Comparison of ENCODE assay signal across 8 cellular contexts in genomic region chr5:119356384-119357188, GRCh38. TPM values are rescaled to one million over a fixed set of nuclear protein-coding genes. Genes with fewer than 3 reads are reported as not detected.
DNase-seq lines count a peak whose midpoint lies in the region; ATAC-seq and TF ChIP-seq lines count a peak whose summit lies in the region.

No MANE protein-coding gene starts in this region.

- H3K79me2 ChIP-seq in GM23338 (replicated peaks; ENCODE audit: insufficient read depth), result peaks cover 17% of the 10 kb centered on the region
- peaks cover 49% of the 10 kb centered on the region for H3K79me2 ChIP-seq in PC-3 (ENCODE audit: low read length)

- no peaks in the 10 kb centered on the region for H3K9me3 Mint-ChIP-seq in GM23338

- DNase-seq in GM23338 (ENCODE audit: low spot score) (no peak), PC-3 (no peak), epithelial cell of proximal tubule (ENCODE audit: low read depth) (no peak), mucosa of gallbladder (ENCODE audit: low spot score) (no peak), DMS53 (lab: John Stamatoyannopoulos, UW) (no peak), GDM1 (lab: John Stamatoyannopoulos, UW) (no peak), cerebellar cortex (ENCODE audit: low spot score) (no peak)

- peaks cover 6% of the 10 kb centered on the region for H3K27me3 Mint-ChIP-seq in GM23338 (ENCODE audit: insufficient read depth, low read depth, poor library complexity)

- no peak; the same call in 2 of the 3 replicates for ATAC-seq in GM23338
- ATAC-seq in PC-3, result no peak

- BruUV-seq in PC-3 (replicated peaks; lab: Mats Ljungman, UMichigan), result no TSS peak

- H3K4me3 Mint-ChIP-seq in GM23338, result peak overlapping the region; percentile 91

- H3K4me3 ChIP-seq in GM23338 (peak overlapping the region; percentile 67), PC-3 (ENCODE audit: low read length) (peak overlapping the region; percentile 94), epithelial cell of proximal tubule (ENCODE audit: low read depth, low read length) (peak overlapping the region; percentile 77), neuron (ENCODE audit: low read length) (peak overlapping the region; percentile 54)

- no peaks in the 10 kb centered on the region for H3K36me3 ChIP-seq in GM23338 (ENCODE audit: insufficient read depth)
- no peaks in the 10 kb centered on the region for H3K36me3 ChIP-seq in PC-3 (ENCODE audit: low read depth, low read length)
- no peaks in the 10 kb centered on the region for H3K36me3 ChIP-seq in neuron (ENCODE audit: insufficient read depth, low read length)

- no peaks in the 10 kb centered on the region for H4K20me1 ChIP-seq in GM23338 (replicated peaks; ENCODE audit: insufficient read depth)
- H4K20me1 ChIP-seq in PC-3 (ENCODE audit: low read length), result no peaks in the 10 kb centered on the region

- H3K4me1 ChIP-seq in GM23338 (ENCODE audit: insufficient read depth) (peaks cover 77% of the 10 kb centered on the region), PC-3 (ENCODE audit: insufficient read depth, low read length) (peaks cover 62% of the 10 kb centered on the region), neuron (ENCODE audit: insufficient read depth, low read length) (peaks cover 14% of the 10 kb centered on the region)

- H3K4me2 ChIP-seq in GM23338 (peak overlapping the region; percentile 86), PC-3 (ENCODE audit: low read length) (peak overlapping the region; percentile 98)

- H3K27ac Mint-ChIP-seq in GM23338, result no peak overlapping the region

- H3K27ac ChIP-seq in GM23338 (ENCODE audit: low read depth) (no peak overlapping the region), PC-3 (ENCODE audit: low read length) (peak overlapping the region; percentile 94)

- CTCF ChIA-PET in PC-3 (lab: Charles Lee), result interaction anchor here (0.6 kb wide), 1 partner anchor 41 kb away, joined by 3 read pairs; no protein-coding TSS in a partner anchor

- H3F3A ChIP-seq in GM23338 (replicated peaks; ENCODE audit: low read depth) (no peaks in the 10 kb centered on the region), PC-3 (ENCODE audit: low read length, unreplicated experiment) (no peaks in the 10 kb centered on the region)

- H3K36me3 Mint-ChIP-seq in GM23338 (ENCODE audit: low read depth), result no peaks in the 10 kb centered on the region

- intact Hi-C loops in PC-3 (cut with micrococcal nuclease), result loop anchor here (1.0 to 5.0 kb wide), 3 partner anchors 34 to 55 kb away; no protein-coding TSS in a partner anchor

- H3K9ac ChIP-seq in PC-3 (ENCODE audit: low read length), result peak overlapping the region; percentile 83

- peak overlapping the region; percentile 92 for H2AFZ ChIP-seq in GM23338
- H2AFZ ChIP-seq in PC-3 (ENCODE audit: low read length), result peak overlapping the region; percentile 84
- H2AFZ ChIP-seq in neuron (ENCODE audit: low read depth, low read length), result peak overlapping the region; percentile 87

- no peaks in the 10 kb centered on the region for H3K9me3 ChIP-seq in PC-3 (ENCODE audit: low read length)
- no peaks in the 10 kb centered on the region for H3K9me3 ChIP-seq in neuron (ENCODE audit: low read length)

- POLR2A ChIA-PET in PC-3 (lab: Charles Lee; ENCODE audit: unreplicated experiment), result interaction anchor here (0.7 kb wide), 1 partner anchor 13 kb away, joined by 5 read pairs; no protein-coding TSS in a partner anchor

- H3K9me2 ChIP-seq in GM23338 (ENCODE audit: insufficient read depth), result no peaks in the 10 kb centered on the region; the same call in 1 of the 2 replicates
- H3K9me2 ChIP-seq in PC-3 (replicated peaks; ENCODE audit: low read length), result no peaks in the 10 kb centered on the region

- H3K27me3 ChIP-seq in GM23338 (ENCODE audit: insufficient read depth) (peaks cover 29% of the 10 kb centered on the region; the same call in 1 of the 2 replicates), PC-3 (ENCODE audit: low read length) (no peaks in the 10 kb centered on the region), neuron (ENCODE audit: insufficient read depth, low read length) (no peaks in the 10 kb centered on the region)

- no peak for TF ChIP-seq CTCF in GM23338 (conservative IDR thresholded peaks at IDR 0.05; ENCODE audit: low read depth in 2 of 2)
- TF ChIP-seq CTCF in PC-3 (conservative IDR thresholded peaks at IDR 0.05; ENCODE audit: low read depth, low read length), result no peak
- no peak for TF ChIP-seq CTCF in epithelial cell of proximal tubule (conservative IDR thresholded peaks at IDR 0.05; ENCODE audit: low read depth, low read length)

- peaks cover 71% of the 10 kb centered on the region for H3K4me1 Mint-ChIP-seq in GM23338

TF ChIP-seq in GM23338, 12 proteins besides CTCF, POLR2A, EP300 and RAD21:
- TF ChIP-seq REST (IDR thresholded peaks at IDR 0.05; ENCODE audit: unreplicated experiment) (no peak), EZH2 (IDR thresholded peaks at IDR 0.05; ENCODE audit: low read depth, unreplicated experiment) (peak; percentile 4)
TF ChIP-seq in GM23338: peak in this region for 1.

RNA-seq across cellular contexts. Expression of gene TNFAIP8, which starts 0.8 kb away (rescaled TPM):
- 29.2 and 30.1 TPM in 2 replicates for total RNA-seq in GM23338 (2014; rRNA removed; shearing (Covaris generic))
- 10.6 and 12.8 TPM in 2 replicates for polyA plus RNA-seq in GM23338 (2016; fragmentation: Nextera tagmentation; extraction: Ambion mirVana)
- total RNA-seq in PC-3 (2014; rRNA removed), result 11.8 and 20.0 TPM in 2 replicates
- total RNA-seq in epithelial cell of proximal tubule, result 60.9 and 84.9 TPM in 2 replicates
- total RNA-seq in mucosa of gallbladder, result 17.1 TPM
